ENCODE assay signal across 8 cellular contexts in the genomic region with DNA sequence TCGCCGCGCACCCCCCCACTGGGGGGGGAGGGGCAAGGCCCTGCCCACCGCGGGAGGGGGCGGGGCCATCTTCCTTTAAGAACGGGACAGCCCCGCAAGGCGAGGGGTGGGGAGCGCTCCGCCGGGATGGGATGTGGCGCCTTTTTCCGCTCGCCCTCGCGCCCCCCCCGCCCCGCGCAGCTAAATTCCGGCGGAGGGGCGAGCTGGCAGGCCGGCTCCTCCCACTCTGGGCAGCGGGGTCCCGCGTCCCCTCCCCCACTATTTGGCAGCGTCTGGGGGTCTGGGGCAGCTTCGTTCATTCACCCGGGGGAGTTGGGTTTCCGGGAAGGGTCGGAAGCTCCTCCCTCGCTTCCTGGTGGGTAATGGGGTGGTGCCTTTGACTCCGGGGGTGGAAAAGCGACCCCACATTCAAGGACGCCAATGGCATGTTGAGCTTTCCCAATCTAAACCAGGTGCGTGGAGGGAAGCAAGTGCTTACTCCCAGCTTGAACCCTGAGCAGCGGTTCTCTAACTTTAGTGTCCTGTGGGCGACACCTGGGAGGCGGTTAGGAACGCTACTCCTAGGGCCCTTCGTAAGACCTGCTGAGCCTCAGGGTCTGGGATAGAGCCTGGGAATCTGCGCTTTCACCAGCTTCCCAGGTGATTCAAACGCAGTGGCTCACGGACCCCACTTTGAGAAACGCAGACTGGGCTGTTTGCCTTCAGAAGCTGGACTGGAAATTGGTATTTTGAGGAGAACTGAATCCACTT. TPM values are rescaled to one million over a fixed set of nuclear protein-coding genes. Genes with fewer than 3 reads are reported as not detected.
DNase-seq lines count a peak whose midpoint lies in the region; ATAC-seq and TF ChIP-seq lines count a peak whose summit lies in the region.

No MANE protein-coding gene starts in this region.

- intact Hi-C loops in esophagus muscularis mucosa (cut with DNase I): loop anchor here (5.0 to 10.0 kb wide), 3 partner anchors 96 to 152 kb away; partner anchors contain the start of genes PLAGL2 and POFUT1

- H3K4me2 ChIP-seq in OCI-LY3 (ENCODE audit: low read length): peak overlapping the region; percentile 83

- H3K27ac Mint-ChIP-seq in stimulated activated effector memory CD8-positive, alpha-beta T cell treated with anti-CD3 and anti-CD28 coated beads, Interleukin-12 subunit alpha, Interleukin-12 subunit beta, amount 100 ng/mL, for 72 hours: peak overlapping the region; percentile 99

- peaks cover 64% of the 10 kb centered on the region for H3K4me1 Mint-ChIP-seq in activated T-cell treated with anti-CD3 and anti-CD28 coated beads, Interleukin-2, amount 50 U/mL, for 4 hours (ENCODE audit: low read depth)
- peaks cover 81% of the 10 kb centered on the region for H3K4me1 Mint-ChIP-seq in stimulated activated effector memory CD8-positive, alpha-beta T cell treated with anti-CD3 and anti-CD28 coated beads, Interleukin-12 subunit alpha, Interleukin-12 subunit beta, amount 100 ng/mL, for 72 hours

- H3K4me1 ChIP-seq in OCI-LY3 (ENCODE audit: low read length): peaks cover 74% of the 10 kb centered on the region
- peaks cover 30 to 83% (median 68%) of the 10 kb centered on the region in 4 donors for H3K4me1 ChIP-seq in esophagus muscularis mucosa

- peaks cover 48% of the 10 kb centered on the region for H4K20me1 ChIP-seq in OCI-LY3 (ENCODE audit: insufficient read depth, low read length)

- H3K4me3 Mint-ChIP-seq in activated T-cell treated with anti-CD3 and anti-CD28 coated beads, Interleukin-2, amount 50 U/mL, for 4 hours: peak overlapping the region; percentile 90
- peak overlapping the region; percentile 91 for H3K4me3 Mint-ChIP-seq in stimulated activated effector memory CD8-positive, alpha-beta T cell treated with anti-CD3 and anti-CD28 coated beads, Interleukin-12 subunit alpha, Interleukin-12 subunit beta, amount 100 ng/mL, for 72 hours

- H3K79me2 ChIP-seq in OCI-LY3 (ENCODE audit: low read length): peaks cover 58% of the 10 kb centered on the region

- TF ChIP-seq POLR2A in esophagus muscularis mucosa (IDR thresholded peaks at IDR 0.05; ENCODE audit: low read depth): peak; percentile 50

- H3K4me3 ChIP-seq in OCI-LY3 (ENCODE audit: low read length) (peak overlapping the region; percentile 91), esophagus muscularis mucosa (peak overlapping the region; percentile 86 to 98 (median 90))

- H3K9ac ChIP-seq in OCI-LY3 (ENCODE audit: low read length): peak overlapping the region; percentile 92

- 2% methylated on average over 8 of the region's 46 CpGs for WGBS in esophagus muscularis mucosa

- H3K27me3 ChIP-seq in OCI-LY3 (ENCODE audit: low read depth, low read length) (no peaks in the 10 kb centered on the region), esophagus muscularis mucosa (no peaks in the 10 kb centered on the region)

- TF ChIP-seq CTCF in OCI-LY3 (IDR thresholded peaks at IDR 0.05; ENCODE audit: low read depth, low read length) (no peak), esophagus muscularis mucosa (IDR thresholded peaks at IDR 0.05) (no peak)

- no peaks in the 10 kb centered on the region for H3K9me3 Mint-ChIP-seq in activated T-cell treated with anti-CD3 and anti-CD28 coated beads, Interleukin-2, amount 50 U/mL, for 4 hours
- no peaks in the 10 kb centered on the region for H3K9me3 Mint-ChIP-seq in stimulated activated effector memory CD8-positive, alpha-beta T cell treated with anti-CD3 and anti-CD28 coated beads, Interleukin-12 subunit alpha, Interleukin-12 subunit beta, amount 100 ng/mL, for 72 hours

- peak overlapping the region; percentile 0; the same call in 1 of the 2 replicates for H2AFZ ChIP-seq in OCI-LY3 (ENCODE audit: low read depth, low read length)

- H3K27me3 Mint-ChIP-seq in activated T-cell treated with anti-CD3 and anti-CD28 coated beads, Interleukin-2, amount 50 U/mL, for 4 hours (ENCODE audit: low read depth): no peaks in the 10 kb centered on the region

- DNase-seq in ELR (ENCODE audit: low read depth): peak; percentile 87
- peak; percentile 68 for DNase-seq in activated T-cell treated with anti-CD3 and anti-CD28 coated beads, Interleukin-2, amount 50 U/mL, for 4 hours
- no peak for DNase-seq in esophagus muscularis mucosa (ENCODE audit: extremely low spot score)
- peak; percentile 60 for DNase-seq in myocyte (ENCODE audit: low read depth)
- DNase-seq in stimulated activated effector memory CD8-positive, alpha-beta T cell treated with anti-CD3 and anti-CD28 coated beads, Interleukin-12 subunit alpha, Interleukin-12 subunit beta, amount 100 ng/mL, for 72 hours (ENCODE audit: low spot score in 2 of 2): peak; percentile 66 to 89

- peaks cover 13% of the 10 kb centered on the region for H3K36me3 Mint-ChIP-seq in activated T-cell treated with anti-CD3 and anti-CD28 coated beads, Interleukin-2, amount 50 U/mL, for 4 hours (ENCODE audit: insufficient read depth)
- peaks cover 72% of the 10 kb centered on the region for H3K36me3 Mint-ChIP-seq in stimulated activated effector memory CD8-positive, alpha-beta T cell treated with anti-CD3 and anti-CD28 coated beads, Interleukin-12 subunit alpha, Interleukin-12 subunit beta, amount 100 ng/mL, for 72 hours

- H3K36me3 ChIP-seq in OCI-LY3 (replicated peaks; ENCODE audit: low read depth, low read length) (peaks cover 22% of the 10 kb centered on the region), esophagus muscularis mucosa (no peaks in the 10 kb centered on the region)

- H3K27ac ChIP-seq in OCI-LY3 (ENCODE audit: low read length) (peak overlapping the region; percentile 95), esophagus muscularis mucosa (replicated peaks in 1 of 4) (peak overlapping the region; percentile 95 to 98 (median 97))

- ATAC-seq in HG02970 (IDR thresholded peaks at IDR 0.05; ENCODE audit: low FRiP score, unreplicated experiment): peak; percentile 23
- peak; percentile 47 to 54 for ATAC-seq in activated T-cell treated with anti-CD3 and anti-CD28 coated beads, Interleukin-2, amount 50 U/mL, for 4 hours
- peak; percentile 33 for ATAC-seq in stimulated activated effector memory CD8-positive, alpha-beta T cell treated with anti-CD3 and anti-CD28 coated beads, Interleukin-12 subunit alpha, Interleukin-12 subunit beta, amount 100 ng/mL, for 72 hours
- ATAC-seq in HG03139 (IDR thresholded peaks at IDR 0.05; ENCODE audit: unreplicated experiment): no peak

- H3K9me3 ChIP-seq in OCI-LY3 (ENCODE audit: insufficient read depth, low read length) (no peaks in the 10 kb centered on the region), esophagus muscularis mucosa (no peaks in the 10 kb centered on the region)

- TF ChIP-seq EP300 in esophagus muscularis mucosa (IDR thresholded peaks at IDR 0.05): no peak

RNA-seq across cellular contexts. Expression of gene ASXL1, which starts 0.9 kb away (rescaled TPM):
- total RNA-seq in activated T-cell treated with anti-CD3 and anti-CD28 coated beads, Interleukin-2, amount 50 U/mL, for 4 hours: 100 to 1,000 TPM; 138 to 194 (median 149) TPM
- total RNA-seq in esophagus muscularis mucosa (10 to 100 TPM; 56.5 to 66.7 (median 61.8) TPM), myocyte (27.0 and 29.9 TPM in 2 replicates)
- polyA plus RNA-seq in myocyte (2012): 25.5 TPM
